In genomic region chr4:55925235-55925634, GRCh38 we compare ENCODE assay signal across 17 cellular contexts. TPM values are rescaled to one million over a fixed set of nuclear protein-coding genes. Genes with fewer than 3 reads are reported as not detected.
DNase-seq lines count a peak whose midpoint lies in the region; ATAC-seq, FAIRE-seq and TF ChIP-seq lines count a peak whose summit lies in the region.
"Had no signal": no experiment of that assay in that cellular context is flagged by ENCODE, and none has a peak within 500 bp of the region (broad histone marks: within the 10 kb centered on the region; RNA-seq: fewer than 3 reads in every experiment).

No MANE protein-coding gene starts in this region.

- H3K9me3 ChIP-seq in K562 (replicated peaks; ENCODE audit: control insufficient read depth, insufficient read depth, low read depth, low read length): no peaks in the 10 kb centered on the region
- H3K9me3 ChIP-seq: SJSA1 had no signal

- in situ Hi-C loops in K562 (cut with MboI): no loop called here

- no peaks in the 10 kb centered on the region for H3K36me3 Mint-ChIP-seq in progenitor cell of endocrine pancreas (ENCODE audit: insufficient read depth)
- H3K36me3 Mint-ChIP-seq: CD8-positive, alpha-beta memory T cell had no signal

- TF ChIP-seq EP300 in K562 (IDR thresholded peaks at IDR 0.05; ENCODE audit: low read length): no peak

- intact Hi-C loops in K562 (cut with micrococcal nuclease): no loop called here
- intact Hi-C loops in Right ventricle myocardium inferior (cut with DNase I): no loop called here

- peaks cover 8% of the 10 kb centered on the region for H3K9me3 Mint-ChIP-seq in progenitor cell of endocrine pancreas (ENCODE audit: low read depth)
- H3K9me3 Mint-ChIP-seq: CD8-positive, alpha-beta memory T cell had no signal

- WGBS in K562 (ENCODE audit: insufficient coverage, low coverage, missing lambda C conversion rate): 5% methylated on average over 4 of the region's 4 CpGs

- TF ChIP-seq CTCF in K562 (IDR thresholded peaks at IDR 0.05 in 2 of 3, conservative IDR thresholded peaks at IDR 0.05 in 1 of 3; ENCODE audit: insufficient read depth in 2 of 3, low read depth in 1 of 3, low read length in 3 of 3) (no peak), foreskin fibroblast (IDR thresholded peaks at IDR 0.05; ENCODE audit: low read depth, low read length) (no peak), progenitor cell of endocrine pancreas (IDR thresholded peaks at IDR 0.05; ENCODE audit: unreplicated experiment) (no peak)

- no peaks in the 10 kb centered on the region; a peak in 1 of 5 replicates for H3K4me1 ChIP-seq in K562 (replicated peaks in 1 of 2; ENCODE audit: control insufficient read depth in 2 of 2, insufficient read depth in 2 of 2, low read length in 2 of 2)

- peaks cover 4% of the 10 kb centered on the region for H3K4me1 Mint-ChIP-seq in progenitor cell of endocrine pancreas (ENCODE audit: low read depth)
- H3K4me1 Mint-ChIP-seq: CD8-positive, alpha-beta memory T cell had no signal

- no TSS peak for BruUV-seq in K562 (replicated peaks; lab: Mats Ljungman, UMichigan)

- H3K27me3 Mint-ChIP-seq in progenitor cell of endocrine pancreas: no peaks in the 10 kb centered on the region

- H3K4me3 Mint-ChIP-seq in progenitor cell of endocrine pancreas (ENCODE audit: low read depth): no peak overlapping the region
- H3K4me3 Mint-ChIP-seq: CD8-positive, alpha-beta memory T cell had no signal

- POLR2A ChIA-PET in K562 (lab: Yijun Ruan, JAX): no interaction called here

- peak; percentile 24 for DNase-seq in LHCN-M2 (ENCODE audit: low read depth)
- DNase-seq in K562 (ENCODE audit: extremely low read depth in 1 of 4, low spot score in 3 of 4): peak in 1 of 4 experiments; percentile 13
- peak; percentile 21 to 55 for DNase-seq in foreskin fibroblast
- no peak for DNase-seq in progenitor cell of endocrine pancreas (ENCODE audit: low spot score, unreplicated experiment)
- DNase-seq in GM03348 (ENCODE audit: low spot score): no peak
- no peak for DNase-seq in Right ventricle myocardium inferior (ENCODE audit: missing footprints)
- DNase-seq: ACHN; C1 segment of cervical spinal cord; CD8-positive, alpha-beta memory T cell; DMS79; NCI-H1417 treated with DMSO at 0.1 percent for 48 hours; NCI-H187 treated with DMSO at 0.1 percent for 48 hours; NCI-H345; NCI-H524 treated with DMSO at 0.1 percent for 48 hours had no signal

- H3K27ac Mint-ChIP-seq in progenitor cell of endocrine pancreas: no peak overlapping the region
- H3K27ac Mint-ChIP-seq: CD8-positive, alpha-beta memory T cell had no signal

- CTCF ChIA-PET in K562 (lab: Yijun Ruan, JAX; ENCODE audit: low intra/inter-chr PET ratio): no interaction called here

- H3K9ac ChIP-seq in K562 (ENCODE audit: insufficient read depth in 1 of 2, low read depth in 2 of 2, low read length in 2 of 2): no peak overlapping the region
- H3K9ac ChIP-seq: KMS-11 had no signal

- H2AFZ ChIP-seq in K562 (ENCODE audit: low read depth, low read length): peak overlapping the region; percentile 4; the same call in 1 of the 2 replicates

- FAIRE-seq in K562 (lab: Jason Lieb, UNC): no peak

- no peaks in the 10 kb centered on the region for H4K20me1 ChIP-seq in K562 (replicated peaks; ENCODE audit: control insufficient read depth, insufficient read depth, low read length)

- H3K4me3 ChIP-seq in K562: no peak overlapping the region
- H3K4me3 ChIP-seq in foreskin fibroblast (ENCODE audit: low read depth in 1 of 2, low read length in 2 of 2): no peak overlapping the region
- H3K4me3 ChIP-seq: SJSA1 had no signal

- no peaks in the 10 kb centered on the region for H3K9me1 ChIP-seq in K562 (ENCODE audit: control insufficient read depth, insufficient read depth, low read length)

- ATAC-seq in K562 (no peak), GM21786 (IDR thresholded peaks at IDR 0.05; ENCODE audit: unreplicated experiment) (no peak), Right ventricle myocardium inferior (no peak)

- H3K27ac ChIP-seq in K562 (ENCODE audit: extremely low read depth, low read depth, low read length): no peak overlapping the region
- H3K27ac ChIP-seq: KMS-11, SJSA1 had no signal

- no peaks in the 10 kb centered on the region for H3K27me3 ChIP-seq in K562 (ENCODE audit: control insufficient read depth in 2 of 2, insufficient read depth in 2 of 2, low read length in 2 of 2)
- H3K27me3 ChIP-seq: SJSA1 had no signal

- no peaks in the 10 kb centered on the region for H3K36me3 ChIP-seq in K562 (ENCODE audit: control insufficient read depth, insufficient read depth, low read length)

- TF ChIP-seq RAD21 in K562 (CRISPR knock-in tag; conservative IDR thresholded peaks at IDR 0.05 in 1 of 2, IDR thresholded peaks at IDR 0.05 in 1 of 2): no peak

- no peaks in the 10 kb centered on the region for H3K79me2 ChIP-seq in K562 (ENCODE audit: control insufficient read depth, insufficient read depth, low read length)

- TF ChIP-seq POLR2A in K562 (conservative IDR thresholded peaks at IDR 0.05): no peak

- H3K4me2 ChIP-seq in K562 (ENCODE audit: insufficient read depth, low read length): no peak overlapping the region
- H3K4me2 ChIP-seq: KMS-11 had no signal

TF ChIP-seq in K562, 482 proteins besides CTCF, POLR2A, EP300 and RAD21:
- TF ChIP-seq ZNF197 (CRISPR knock-in tag; IDR thresholded peaks at IDR 0.05; ENCODE audit: low read depth) (no peak), FOXP1 (CRISPR knock-in tag; IDR thresholded peaks at IDR 0.05) (no peak), CEBPG (CRISPR knock-in tag; IDR thresholded peaks at IDR 0.05) (no peak), CEBPG (tag; conservative IDR thresholded peaks at IDR 0.05 in 1 of 2, IDR thresholded peaks at IDR 0.05 in 1 of 2) (no peak), ZNF316 (IDR thresholded peaks at IDR 0.05) (no peak), SAFB2 (IDR thresholded peaks at IDR 0.05; ENCODE audit: borderline replicate concordance, low read depth, low read length, severe bottlenecking) (no peak), RFX1 (IDR thresholded peaks at IDR 0.05) (0 out of 2 replicates have a peak, but pooled peaks have one; percentile 10), STAT5A (IDR thresholded peaks at IDR 0.05; ENCODE audit: borderline replicate concordance, low read length) (peak; percentile 52), ZNF780A (CRISPR knock-in tag; IDR thresholded peaks at IDR 0.05) (no peak), SIN3B (IDR thresholded peaks at IDR 0.05; ENCODE audit: low read depth) (no peak)

RNA-seq across cellular contexts. Expression of gene CEP135, which starts 23.5 kb away (rescaled TPM):
- total RNA-seq in LHCN-M2 (2014; rRNA removed): 9.0 and 10.8 TPM in 2 replicates
- polyA plus RNA-seq in LHCN-M2 (2012): 1.5 TPM
- total RNA-seq in K562 (2011; cell fraction: chromatin; rRNA removed; ENCODE audit: low replicate concordance): 21.1 and 101 TPM in 2 replicates
- total RNA-seq in K562 (2011; cell fraction: nucleolus; rRNA removed): 13.2 and 16.4 TPM in 2 replicates
- total RNA-seq in K562 (2011; cell fraction: nucleoplasm; rRNA removed): 43.6 and 71.6 TPM in 2 replicates
- 10.9 and 18.6 TPM in 2 replicates for total RNA-seq in K562 (2014; rRNA removed)
- 18.9 and 21.0 TPM in 2 replicates for total RNA-seq in K562 (2014; rRNA removed; fragmentation: Illumina TruSeq; extraction: Trizol)
- total RNA-seq in K562 (2015; rRNA removed; fragmentation: Illumina TruSeq; extraction: Trizol): 15.3 and 15.8 TPM in 2 replicates
- 11.3 and 11.5 TPM in 2 replicates for total RNA-seq in K562 (2021)
- 15.1 and 15.5 TPM in 2 replicates for polyA plus RNA-seq in K562 (2011; rRNA removed)
- 1.9 and 5.0 TPM in 2 replicates for polyA plus RNA-seq in K562 (2011; cell fraction: cytosol; rRNA removed)
- 12.3 and 16.5 TPM in 2 replicates for polyA plus RNA-seq in K562 (2011; cell fraction: nucleus; rRNA removed)
- polyA plus RNA-seq in K562 (2012): 6.9 and 9.8 TPM in 2 replicates
- polyA plus RNA-seq in K562 (2014; fragmentation: Illumina TruSeq; extraction: Trizol): 12.5 and 15.3 TPM in 2 replicates
- 1 to 10 TPM; 3.1 to 3.3 TPM for polyA plus RNA-seq in K562 (2014; fragmentation: Nextera tagmentation; extraction: Ambion mirVana)
- 13.2 and 14.4 TPM in 2 replicates for polyA plus RNA-seq in K562 (2014; rRNA removed)
- 20.9 and 28.9 TPM in 2 replicates for polyA minus RNA-seq in K562 (2011; rRNA and poly(A)+ RNA removed)
- 5.2 and 5.7 TPM in 2 replicates for polyA minus RNA-seq in K562 (2011; cell fraction: cytosol; rRNA and poly(A)+ RNA removed)
- polyA minus RNA-seq in K562 (2011; cell fraction: nucleus; rRNA and poly(A)+ RNA removed): 21.1 and 34.1 TPM in 2 replicates
- 14.5 and 15.5 TPM in 2 replicates for total RNA-seq in progenitor cell of endocrine pancreas
- total RNA-seq in Right ventricle myocardium inferior: 2.4 TPM

Comparison
In these comparisons a context has a peak if more than half of its experiments do, and no peak if none do; other contexts are left out.
1. DNase-seq: peak in LHCN-M2 (single experiment) and foreskin fibroblast (2 of 2); none in progenitor cell of endocrine pancreas (single experiment), GM03348 (single experiment) and Right ventricle myocardium inferior (single experiment).